8 cellular contexts compared by ENCODE assay signal in the genomic region with DNA sequence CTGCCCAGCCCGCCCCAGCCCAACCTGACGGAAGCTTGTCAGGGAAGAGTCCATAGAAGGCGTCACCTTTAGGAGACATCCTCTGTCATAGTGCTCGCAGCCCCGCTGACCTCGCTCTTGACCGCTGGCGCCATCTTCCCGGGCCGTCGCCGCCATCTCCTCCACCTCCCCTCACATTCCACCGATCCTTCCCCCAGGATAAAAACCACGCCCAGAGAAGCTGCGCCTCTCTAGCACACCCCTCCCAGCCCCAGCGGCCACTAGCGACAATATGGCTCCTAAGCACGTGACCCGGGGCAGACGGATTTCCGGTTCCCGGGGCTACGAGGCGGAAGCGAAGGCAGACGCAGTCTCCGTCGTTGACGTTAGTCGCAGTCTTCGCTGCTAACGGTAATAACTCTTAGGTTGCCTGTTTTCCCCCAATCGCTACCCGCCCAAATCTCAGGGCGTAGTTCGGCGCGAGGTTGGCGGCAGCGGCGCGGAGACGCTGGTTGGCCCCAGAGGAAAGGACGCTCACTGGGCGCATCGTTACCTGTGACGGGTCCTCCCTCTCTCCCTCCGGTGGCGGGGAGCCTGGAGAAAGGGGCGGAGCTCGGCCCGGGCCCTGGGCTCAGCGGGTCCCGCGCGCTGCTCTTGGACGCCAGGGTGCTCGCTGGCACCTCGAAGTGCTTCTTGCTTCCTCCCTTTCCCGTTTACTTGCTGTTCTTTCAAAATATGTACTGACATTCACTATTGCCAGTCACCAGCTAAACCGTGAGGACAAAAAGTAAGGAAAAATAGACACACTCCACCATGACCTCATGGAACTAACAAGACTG. TPM values are rescaled to one million over a fixed set of nuclear protein-coding genes. Genes with fewer than 3 reads are reported as not detected.
DNase-seq lines count a peak whose midpoint lies in the region; ATAC-seq and TF ChIP-seq lines count a peak whose summit lies in the region.

RCHY1 (minus strand) TSS at position 273 of the 818 bp plus-strand sequence; CDS start at position 156, 117 bp downstream.
A gene with protein sequence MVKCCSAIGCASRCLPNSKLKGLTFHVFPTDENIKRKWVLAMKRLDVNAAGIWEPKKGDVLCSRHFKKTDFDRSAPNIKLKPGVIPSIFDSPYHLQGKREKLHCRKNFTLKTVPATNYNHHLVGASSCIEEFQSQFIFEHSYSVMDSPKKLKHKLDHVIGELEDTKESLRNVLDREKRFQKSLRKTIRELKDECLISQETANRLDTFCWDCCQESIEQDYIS (plus strand): TSS at position 343 of the 818 bp plus-strand sequence. CDS start 980 bp downstream, outside the sequence.

- peak within 1 kb of the TSS; percentile 92 for H3K27ac ChIP-seq in GM23338 (ENCODE audit: low read depth)

- H3K36me3 Mint-ChIP-seq in GM23338 (ENCODE audit: low read depth) (peaks cover 37% of the 10 kb centered on the region), natural killer cell (no peaks in the 10 kb centered on the region)

- H3K4me3 Mint-ChIP-seq in GM23338 (no peak within 1 kb of the TSS; the same call in 1 of the 3 replicates), natural killer cell (no peak within 1 kb of the TSS)

- H3K9me3 Mint-ChIP-seq in GM23338 (no peaks in the 10 kb centered on the region; the same call in 2 of the 3 replicates), natural killer cell (no peaks in the 10 kb centered on the region)

- intact Hi-C loops in natural killer cell (cut with micrococcal nuclease): loop anchor here (1.0 to 2.0 kb wide), 2 partner anchors 159 to 210 kb away; partner anchors contain the start of genes G3BP2 and USO1

- peaks cover 15% of the 10 kb centered on the region; the same call in 1 of the 2 replicates for H4K20me1 ChIP-seq in GM23338 (replicated peaks; ENCODE audit: insufficient read depth)

- peaks cover 18% of the 10 kb centered on the region; the same call in 1 of the 2 replicates for H3K36me3 ChIP-seq in GM23338 (ENCODE audit: insufficient read depth)

- H2AFZ ChIP-seq in GM23338: peak within 1 kb of the TSS; percentile 95

- H3K4me1 Mint-ChIP-seq in GM23338: peaks cover 23% of the 10 kb centered on the region
- peaks cover 7 to 37% of the 10 kb centered on the region in 2 donors for H3K4me1 Mint-ChIP-seq in natural killer cell

- peaks cover 38% of the 10 kb centered on the region for H3K4me1 ChIP-seq in GM23338 (ENCODE audit: insufficient read depth)

- H3K27ac Mint-ChIP-seq in GM23338 (peak within 1 kb of the TSS; percentile 79), natural killer cell (no peak within 1 kb of the TSS)

- H3K4me3 ChIP-seq in GM23338: peak within 1 kb of the TSS; percentile 87
- peak within 1 kb of the TSS; percentile 95 for H3K4me3 ChIP-seq in fibroblast of mammary gland (ENCODE audit: control insufficient read depth, low read depth, low read length)

- TF ChIP-seq CTCF in GM23338 (conservative IDR thresholded peaks at IDR 0.05; ENCODE audit: low read depth in 2 of 2) (peak in 1 of 2 experiments; percentile 4; a peak in 1 of 4 replicates), fibroblast of mammary gland (conservative IDR thresholded peaks at IDR 0.05; ENCODE audit: control insufficient read depth, insufficient read depth, low read depth, low read length) (no peak), natural killer cell (IDR thresholded peaks at IDR 0.05) (no peak)

- DNase-seq in Daoy (ENCODE audit: low read depth): peak; percentile 91
- DNase-seq in GM23338 (ENCODE audit: low spot score): peak; percentile 99
- DNase-seq in LHCN-M2 (ENCODE audit: low read depth): peak; percentile 97
- peak; percentile 92 for DNase-seq in RPMI8226
- peak; percentile 81 to 88 for DNase-seq in activated T-helper 1 cell treated with anti-CD3 and anti-CD28 coated beads, Interleukin-2, amount 50 U/mL, for 16 hours (ENCODE audit: low read depth in 1 of 2, low spot score in 1 of 2)
- DNase-seq in fibroblast of mammary gland (ENCODE audit: low read depth): peak; percentile 93
- peak; percentile 89 for DNase-seq in natural killer cell
- peak; percentile 95 for DNase-seq in stimulated activated naive CD8-positive, alpha-beta T cell treated with anti-CD3 and anti-CD28 coated beads, Interleukin-15, Interleukin-2, amounts not matched to agents 100 U/mL and 50 U/mL, for 24 hours

- H3K9me2 ChIP-seq in GM23338 (ENCODE audit: insufficient read depth): no peaks in the 10 kb centered on the region

- H3K79me2 ChIP-seq in GM23338 (replicated peaks; ENCODE audit: insufficient read depth): peaks cover 40% of the 10 kb centered on the region

- peak; percentile 95 for ATAC-seq in GM23338
- peak; percentile 80 to 91 (median 87) for ATAC-seq in natural killer cell
- peak; percentile 97 for ATAC-seq in stimulated activated naive CD8-positive, alpha-beta T cell treated with anti-CD3 and anti-CD28 coated beads, Interleukin-15, Interleukin-2, amounts not matched to agents 100 U/mL and 50 U/mL, for 24 hours

- peak within 1 kb of the TSS; percentile 97 for H3K4me2 ChIP-seq in GM23338

- no peaks in the 10 kb centered on the region for H3F3A ChIP-seq in GM23338 (replicated peaks; ENCODE audit: low read depth)

- no peaks in the 10 kb centered on the region for H3K27me3 ChIP-seq in GM23338 (ENCODE audit: insufficient read depth)

- H3K27me3 Mint-ChIP-seq in GM23338 (ENCODE audit: insufficient read depth, low read depth, poor library complexity) (peaks cover 7% of the 10 kb centered on the region), natural killer cell (ENCODE audit: low read depth in 2 of 2) (no peaks in the 10 kb centered on the region)

TF ChIP-seq in GM23338, 12 proteins besides CTCF, POLR2A, EP300 and RAD21:
- peak; percentile 46 for TF ChIP-seq REST (IDR thresholded peaks at IDR 0.05; ENCODE audit: unreplicated experiment)
- TF ChIP-seq, protein P1, sequence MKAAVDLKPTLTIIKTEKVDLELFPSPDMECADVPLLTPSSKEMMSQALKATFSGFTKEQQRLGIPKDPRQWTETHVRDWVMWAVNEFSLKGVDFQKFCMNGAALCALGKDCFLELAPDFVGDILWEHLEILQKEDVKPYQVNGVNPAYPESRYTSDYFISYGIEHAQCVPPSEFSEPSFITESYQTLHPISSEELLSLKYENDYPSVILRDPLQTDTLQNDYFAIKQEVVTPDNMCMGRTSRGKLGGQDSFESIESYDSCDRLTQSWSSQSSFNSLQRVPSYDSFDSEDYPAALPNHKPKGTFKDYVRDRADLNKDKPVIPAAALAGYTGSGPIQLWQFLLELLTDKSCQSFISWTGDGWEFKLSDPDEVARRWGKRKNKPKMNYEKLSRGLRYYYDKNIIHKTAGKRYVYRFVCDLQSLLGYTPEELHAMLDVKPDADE (IDR thresholded peaks at IDR 0.05): peak; percentile 88
- TF ChIP-seq CREB1 (CRISPR knock-in tag; IDR thresholded peaks at IDR 0.05; ENCODE audit: low read depth): peak; percentile 30; the same call in 1 of the 2 replicates
- TF ChIP-seq EZH2phosphoT487 (IDR thresholded peaks at IDR 0.05; ENCODE audit: unreplicated experiment): no peak
- peak; percentile 98 for TF ChIP-seq POLR2AphosphoS5 (IDR thresholded peaks at IDR 0.05; ENCODE audit: low read depth)

RNA-seq across cellular contexts. Expression of gene RCHY1, which starts in this region (rescaled TPM):
- total RNA-seq in Daoy (2014; rRNA removed; shearing (Covaris generic)): 17.8 and 38.8 TPM in 2 replicates
- total RNA-seq in GM23338 (2014; rRNA removed; shearing (Covaris generic)): 42.9 and 50.9 TPM in 2 replicates
- polyA plus RNA-seq in GM23338 (2016; fragmentation: Nextera tagmentation; extraction: Ambion mirVana): 43.8 and 46.5 TPM in 2 replicates
- 31.1 and 54.6 TPM in 2 replicates for total RNA-seq in LHCN-M2 (2014; rRNA removed)
- 28.5 TPM for polyA plus RNA-seq in LHCN-M2 (2012)
- 10 to 100 TPM; 38.7 to 52.4 (median 45.3) TPM for total RNA-seq in natural killer cell

RNA-seq across cellular contexts. Expression of the second gene that starts in this region (rescaled TPM):
- total RNA-seq in Daoy (2014; rRNA removed; shearing (Covaris generic)): 9.1 and 10.6 TPM in 2 replicates
- total RNA-seq in GM23338 (2014; rRNA removed; shearing (Covaris generic)): 15.2 and 16.2 TPM in 2 replicates
- polyA plus RNA-seq in GM23338 (2016; fragmentation: Nextera tagmentation; extraction: Ambion mirVana): 7.4 and 9.0 TPM in 2 replicates
- total RNA-seq in LHCN-M2 (2014; rRNA removed) (16.5 and 18.5 TPM in 2 replicates), natural killer cell (10 to 100 TPM; 20.2 to 24.1 (median 21.8) TPM)
- 2.7 TPM for polyA plus RNA-seq in LHCN-M2 (2012)

Comparison
In these comparisons a context has a peak if more than half of its experiments do, and no peak if none do; other contexts are left out.
1. Peak in every context shown above with its lines: DNase-seq, ATAC-seq, H3K4me3 ChIP-seq and H3K27ac ChIP-seq.